ENCODE assay signal across 1 cellular context in genomic region chr2:32627901-32628645, GRCh38.
TF ChIP-seq lines count a peak whose summit lies in the region.

Gene TTC27, plus strand, starts transcription at chr2:32628050. Its CDS starts 243 bp downstream, at chr2:32628293.

TF ChIP-seq in HepG2, 621 proteins besides CTCF, POLR2A, EP300 and RAD21 (continued from another document and continues in another):
- TF ChIP-seq ZNF468 (CRISPR knock-in tag; IDR thresholded peaks at IDR 0.05) (no peak), ZNF224 (CRISPR knock-in tag; IDR thresholded peaks at IDR 0.05) (peak; percentile 84; the same call in 1 of the 2 replicates), SIN3B (IDR thresholded peaks at IDR 0.05; ENCODE audit: low read length) (peak; percentile 79), PCBP2 (optimal IDR thresholded peaks at IDR 0.05; ENCODE audit: low read depth, low read length, poor library complexity, severe bottlenecking) (no peak), ZNF784 (CRISPR knock-in tag; IDR thresholded peaks at IDR 0.05; ENCODE audit: borderline replicate concordance) (no peak; the same call in 1 of the 2 replicates), ZNF275 (CRISPR knock-in tag; IDR thresholded peaks at IDR 0.05; ENCODE audit: borderline replicate concordance) (no peak; the same call in 1 of the 2 replicates), CENPX (CRISPR knock-in tag; IDR thresholded peaks at IDR 0.05) (no peak), THAP7 (CRISPR knock-in tag; IDR thresholded peaks at IDR 0.05) (peak; percentile 78; the same call in 1 of the 2 replicates), ZNF747 (CRISPR knock-in tag; IDR thresholded peaks at IDR 0.05; ENCODE audit: borderline replicate concordance) (no peak), ZNF350 (CRISPR knock-in tag; IDR thresholded peaks at IDR 0.05; ENCODE audit: borderline replicate concordance, low read depth) (peak; percentile 92; the same call in 1 of the 2 replicates), SNRNP70 (IDR thresholded peaks at IDR 0.05; ENCODE audit: low read depth, low read length) (no peak), ZNF446 (CRISPR knock-in tag; IDR thresholded peaks at IDR 0.05) (no peak), ZNF703 (CRISPR knock-in tag; IDR thresholded peaks at IDR 0.05; ENCODE audit: borderline replicate concordance) (0 out of 2 replicates have a peak, but pooled peaks have one; percentile 66), NFIB (CRISPR knock-in tag; IDR thresholded peaks at IDR 0.05; ENCODE audit: borderline replicate concordance) (no peak), RBFOX2 (IDR thresholded peaks at IDR 0.05; ENCODE audit: low read depth, low read length) (peak; percentile 78), HNRNPUL1 (IDR thresholded peaks at IDR 0.05; ENCODE audit: low read depth, low read length) (no peak), LBX2 (CRISPR knock-in tag; IDR thresholded peaks at IDR 0.05; ENCODE audit: borderline replicate concordance) (no peak), SIX1 (CRISPR knock-in tag; IDR thresholded peaks at IDR 0.05; ENCODE audit: borderline replicate concordance) (no peak; the same call in 1 of the 2 replicates), ZNF710 (CRISPR knock-in tag; IDR thresholded peaks at IDR 0.05; ENCODE audit: borderline replicate concordance) (peak; percentile 74; the same call in 1 of the 2 replicates), HIC2 (CRISPR knock-in tag; IDR thresholded peaks at IDR 0.05; ENCODE audit: low read depth) (no peak), ZNF24 (IDR thresholded peaks at IDR 0.05) (no peak), PBX2 (CRISPR knock-in tag; IDR thresholded peaks at IDR 0.05) (no peak), ZNF512B (CRISPR knock-in tag; IDR thresholded peaks at IDR 0.05; ENCODE audit: borderline replicate concordance) (no peak), ZNF878 (CRISPR knock-in tag; IDR thresholded peaks at IDR 0.05) (0 out of 2 replicates have a peak, but pooled peaks have one; percentile 7), FOXJ3 (CRISPR knock-in tag; IDR thresholded peaks at IDR 0.05; ENCODE audit: borderline replicate concordance) (no peak; the same call in 1 of the 2 replicates), ZBTB44 (CRISPR knock-in tag; IDR thresholded peaks at IDR 0.05) (0 out of 2 replicates have a peak, but pooled peaks have one; percentile 49), CENPBD1 (CRISPR knock-in tag; IDR thresholded peaks at IDR 0.05; ENCODE audit: borderline replicate concordance, low read depth) (no peak), HCFC1 (IDR thresholded peaks at IDR 0.05; ENCODE audit: low read depth, low read length) (peak; percentile 48; the same call in 1 of the 2 replicates), ARID5B (CRISPR knock-in tag; IDR thresholded peaks at IDR 0.05) (peak; percentile 57), ZNF264 (CRISPR knock-in tag; IDR thresholded peaks at IDR 0.05) (peak; percentile 61; the same call in 1 of the 2 replicates), SCMH1 (CRISPR knock-in tag; IDR thresholded peaks at IDR 0.05; ENCODE audit: borderline replicate concordance) (no peak), TARDBP (CRISPR knock-in tag; IDR thresholded peaks at IDR 0.05) (no peak), RELA (CRISPR knock-in tag; IDR thresholded peaks at IDR 0.05) (no peak), ZNF335 (CRISPR knock-in tag; IDR thresholded peaks at IDR 0.05) (peak; percentile 56; the same call in 1 of the 2 replicates), MIXL1 (CRISPR knock-in tag; IDR thresholded peaks at IDR 0.05) (peak; percentile 16; the same call in 1 of the 2 replicates), ZKSCAN5 (CRISPR knock-in tag; IDR thresholded peaks at IDR 0.05) (no peak), ZNF891 (CRISPR knock-in tag; IDR thresholded peaks at IDR 0.05) (0 out of 2 replicates have a peak, but pooled peaks have one; percentile 37), ZNF496 (CRISPR knock-in tag; IDR thresholded peaks at IDR 0.05; ENCODE audit: insufficient replicate concordance) (no peak), ZNF430 (CRISPR knock-in tag; IDR thresholded peaks at IDR 0.05) (peak; percentile 55; the same call in 1 of the 2 replicates), ZBTB21 (CRISPR knock-in tag; IDR thresholded peaks at IDR 0.05) (peak; percentile 21; the same call in 1 of the 2 replicates), ZUFSP (CRISPR knock-in tag; IDR thresholded peaks at IDR 0.05; ENCODE audit: borderline replicate concordance) (no peak), ZNF124 (CRISPR knock-in tag; IDR thresholded peaks at IDR 0.05) (peak; percentile 60; the same call in 1 of the 2 replicates)
